ENCODE assay signal across 38 cellular contexts in genomic region chr5:38094889-38095288, GRCh38.
"Had no signal": no experiment of that assay in that cellular context is flagged by ENCODE, and none has a peak within 500 bp of the region (broad histone marks: within the 10 kb centered on the region; RNA-seq: fewer than 3 reads in every experiment).

No MANE protein-coding gene starts in this region.

- H3K4me1 ChIP-seq: adrenal gland, body of pancreas, breast epithelium had no signal

- H3K4me3 ChIP-seq: adrenal gland, body of pancreas, breast epithelium had no signal

- H3K9me3 Mint-ChIP-seq: activated CD4-positive, alpha-beta memory T cell treated with anti-CD3 and anti-CD28 coated beads, Interleukin-2, amount 10 ng/mL, durations not matched to agents 7 days and 5 days; activated CD4-positive, alpha-beta T cell treated with anti-CD3 and anti-CD28 coated beads, Interleukin-2, amount 10 ng/mL, durations not matched to agents 7 days and 5 days; activated naive CD4-positive, alpha-beta T cell treated with anti-CD3 and anti-CD28 coated beads for 36 hours; activated naive CD8-positive, alpha-beta T cell treated with anti-CD3 and anti-CD28 coated beads for 36 hours; activated T-cell treated with anti-CD3 and anti-CD28 coated beads, Interleukin-2, amount 50 U/mL, for 24 hours; activated T-cell treated with anti-CD3 and anti-CD28 coated beads, Interleukin-2, amount 50 U/mL, for 72 hours; activated T-helper 1 cell treated with anti-CD3 and anti-CD28 coated beads, Interleukin-12 subunit alpha, Interleukin-12 subunit beta, Interleukin-2, Interleukin-4 antibody, amounts not matched to agents 30 ng/mL and 10 ng/mL and 1 ng/mL, durations not matched to agents 14 hours and 24 hours and 36 hours; T-helper 1 cell treated with Interleukin-12 subunit alpha and Interleukin-12 subunit beta and Interleukin-4 antibody, amounts not matched to agents 30 μg/mL and 1 μg/mL, for 36 hours; T-helper 2 cell treated with Interferon-gamma antibody and Interleukin-4, amounts not matched to agents 5 μg/mL and 100 μg/mL, for 36 hours had no signal

- ATAC-seq: activated CD4-positive, alpha-beta T cell treated with anti-CD3 and anti-CD28 coated beads for 36 hours; activated CD4-positive, CD25-positive, alpha-beta regulatory T cell treated with anti-CD3 and anti-CD28 coated beads, Interleukin-2, amount 50 U/mL, for 24 hours; activated CD8-positive, alpha-beta memory T cell treated with anti-CD3 and anti-CD28 coated beads, Interleukin-2, amount 10 ng/mL, durations not matched to agents 7 days and 5 days; activated CD8-positive, alpha-beta T cell treated with anti-CD3 and anti-CD28 coated beads, Interleukin-2, amount 10 ng/mL, durations not matched to agents 7 days and 5 days; activated naive CD4-positive, alpha-beta T cell treated with anti-CD3 and anti-CD28 coated beads, Interleukin-2, amount 50 U/mL, for 72 hours; activated T-cell treated with anti-CD3 and anti-CD28 coated beads, Interleukin-2, amount 50 U/mL, for 72 hours; activated T-helper 17 cell treated with anti-CD3 and anti-CD28 coated beads, Interleukin-2, amount 50 U/mL, for 72 hours; body of pancreas had no signal

- H3K4me1 Mint-ChIP-seq: activated CD4-positive, alpha-beta memory T cell treated with anti-CD3 and anti-CD28 coated beads, Interleukin-2, amount 10 ng/mL, durations not matched to agents 7 days and 5 days; activated CD4-positive, alpha-beta T cell treated with anti-CD3 and anti-CD28 coated beads for 36 hours; activated CD4-positive, alpha-beta T cell treated with anti-CD3 and anti-CD28 coated beads, Interleukin-2, amount 10 ng/mL, durations not matched to agents 7 days and 5 days; activated CD8-positive, alpha-beta memory T cell treated with anti-CD3 and anti-CD28 coated beads, Interleukin-2, amount 10 ng/mL, durations not matched to agents 7 days and 5 days; activated naive CD8-positive, alpha-beta T cell treated with anti-CD3 and anti-CD28 coated beads for 36 hours; activated T-helper 17 cell treated with anti-CD3 and anti-CD28 coated beads, Interleukin-2, amount 50 U/mL, for 72 hours had no signal

- H3K27ac Mint-ChIP-seq: activated CD4-positive, alpha-beta memory T cell treated with anti-CD3 and anti-CD28 coated beads, Interleukin-2, amount 10 ng/mL, durations not matched to agents 7 days and 5 days; activated CD4-positive, alpha-beta T cell treated with anti-CD3 and anti-CD28 coated beads for 36 hours; activated CD4-positive, alpha-beta T cell treated with anti-CD3 and anti-CD28 coated beads, Interleukin-2, amount 10 ng/mL, durations not matched to agents 7 days and 5 days; activated CD8-positive, alpha-beta memory T cell treated with anti-CD3 and anti-CD28 coated beads, Interleukin-2, amount 10 ng/mL, durations not matched to agents 7 days and 5 days; activated CD8-positive, alpha-beta T cell treated with anti-CD3 and anti-CD28 coated beads, Interleukin-2, amount 10 ng/mL, durations not matched to agents 7 days and 5 days; activated naive CD4-positive, alpha-beta T cell treated with anti-CD3 and anti-CD28 coated beads for 36 hours; activated naive CD4-positive, alpha-beta T cell treated with anti-CD3 and anti-CD28 coated beads, Interleukin-2, amount 50 U/mL, for 72 hours; activated naive CD8-positive, alpha-beta T cell treated with anti-CD3 and anti-CD28 coated beads for 36 hours; activated T-cell treated with anti-CD3 and anti-CD28 coated beads, Interleukin-2, amount 50 U/mL, for 24 hours; activated T-cell treated with anti-CD3 and anti-CD28 coated beads, Interleukin-2, amount 50 U/mL, for 72 hours; activated T-helper 1 cell treated with anti-CD3 and anti-CD28 coated beads, Interleukin-12 subunit alpha, Interleukin-12 subunit beta, Interleukin-2, Interleukin-4 antibody, amounts not matched to agents 30 ng/mL and 10 ng/mL and 1 ng/mL, durations not matched to agents 14 hours and 24 hours and 36 hours; activated T-helper 17 cell treated with anti-CD3 and anti-CD28 coated beads, Interleukin-2, amount 50 U/mL, for 72 hours; T-helper 1 cell treated with Interleukin-12 subunit alpha and Interleukin-12 subunit beta and Interleukin-4 antibody, amounts not matched to agents 30 μg/mL and 1 μg/mL, for 36 hours; T-helper 2 cell treated with Interferon-gamma antibody and Interleukin-4, amounts not matched to agents 5 μg/mL and 100 μg/mL, for 36 hours had no signal

- H3K36me3 ChIP-seq: adrenal gland, brain microvascular endothelial cell, breast epithelium had no signal

- H3K27me3 Mint-ChIP-seq: activated CD4-positive, alpha-beta T cell treated with anti-CD3 and anti-CD28 coated beads, Interleukin-2, amount 10 ng/mL, durations not matched to agents 7 days and 5 days; activated CD8-positive, alpha-beta memory T cell treated with anti-CD3 and anti-CD28 coated beads, Interleukin-2, amount 10 ng/mL, durations not matched to agents 7 days and 5 days; activated naive CD8-positive, alpha-beta T cell treated with anti-CD3 and anti-CD28 coated beads for 36 hours had no signal

- H3K4me3 Mint-ChIP-seq: activated CD4-positive, alpha-beta memory T cell treated with anti-CD3 and anti-CD28 coated beads, Interleukin-2, amount 10 ng/mL, durations not matched to agents 7 days and 5 days; activated CD4-positive, alpha-beta T cell treated with anti-CD3 and anti-CD28 coated beads for 36 hours; activated CD4-positive, alpha-beta T cell treated with anti-CD3 and anti-CD28 coated beads, Interleukin-2, amount 10 ng/mL, durations not matched to agents 7 days and 5 days; activated CD8-positive, alpha-beta memory T cell treated with anti-CD3 and anti-CD28 coated beads, Interleukin-2, amount 10 ng/mL, durations not matched to agents 7 days and 5 days; activated CD8-positive, alpha-beta T cell treated with anti-CD3 and anti-CD28 coated beads, Interleukin-2, amount 10 ng/mL, durations not matched to agents 7 days and 5 days; activated naive CD4-positive, alpha-beta T cell treated with anti-CD3 and anti-CD28 coated beads for 36 hours; activated naive CD8-positive, alpha-beta T cell treated with anti-CD3 and anti-CD28 coated beads for 36 hours; activated T-cell treated with anti-CD3 and anti-CD28 coated beads, Interleukin-2, amount 50 U/mL, for 24 hours; activated T-cell treated with anti-CD3 and anti-CD28 coated beads, Interleukin-2, amount 50 U/mL, for 72 hours; activated T-helper 1 cell treated with anti-CD3 and anti-CD28 coated beads, Interleukin-12 subunit alpha, Interleukin-12 subunit beta, Interleukin-2, Interleukin-4 antibody, amounts not matched to agents 30 ng/mL and 10 ng/mL and 1 ng/mL, durations not matched to agents 14 hours and 24 hours and 36 hours; activated T-helper 17 cell treated with anti-CD3 and anti-CD28 coated beads, Interleukin-2, amount 50 U/mL, for 72 hours; T-helper 1 cell treated with Interleukin-12 subunit alpha and Interleukin-12 subunit beta and Interleukin-4 antibody, amounts not matched to agents 30 μg/mL and 1 μg/mL, for 36 hours; T-helper 2 cell treated with Interferon-gamma antibody and Interleukin-4, amounts not matched to agents 5 μg/mL and 100 μg/mL, for 36 hours had no signal

- DNase-seq: activated CD4-positive, alpha-beta memory T cell treated with anti-CD3 and anti-CD28 coated beads, Interleukin-2, amount 10 ng/mL, durations not matched to agents 7 days and 5 days; activated CD4-positive, alpha-beta T cell treated with anti-CD3 and anti-CD28 coated beads for 1 hour; activated CD4-positive, alpha-beta T cell treated with anti-CD3 and anti-CD28 coated beads for 36 hours; activated CD4-positive, alpha-beta T cell treated with anti-CD3 and anti-CD28 coated beads for 48 hours; activated CD4-positive, alpha-beta T cell treated with anti-CD3 and anti-CD28 coated beads, Interleukin-2, amount 10 ng/mL, durations not matched to agents 7 days and 5 days; activated CD4-positive, alpha-beta T cell treated with anti-CD3 and anti-CD28 coated beads, Interleukin-2, amount 50 U/mL, for 48 hours; activated CD4-positive, CD25-positive, alpha-beta regulatory T cell; activated CD8-positive, alpha-beta memory T cell treated with anti-CD3 and anti-CD28 coated beads for 24 hours; activated CD8-positive, alpha-beta memory T cell treated with anti-CD3 and anti-CD28 coated beads, Interleukin-2, amount 10 ng/mL, durations not matched to agents 7 days and 5 days; activated CD8-positive, alpha-beta memory T cell treated with anti-CD3 and anti-CD28 coated beads, Interleukin-2, amount 50 U/mL, for 48 hours; activated CD8-positive, alpha-beta T cell treated with anti-CD3 and anti-CD28 coated beads, Interleukin-2, amount 10 ng/mL, durations not matched to agents 7 days and 5 days; activated effector memory CD4-positive, alpha-beta T cell treated with anti-CD3 and anti-CD28 coated beads, Interleukin-2, amount 50 U/mL, for 16 hours; activated gamma-delta T cell treated with Interleukin-2 at 50 U/mL for 16 hours; activated naive CD4-positive, alpha-beta T cell; activated naive CD4-positive, alpha-beta T cell treated with anti-CD3 and anti-CD28 coated beads for 36 hours; activated naive CD4-positive, alpha-beta T cell treated with anti-CD3 and anti-CD28 coated beads, Interleukin-2, amount 50 U/mL, for 16 hours; activated naive CD8-positive, alpha-beta T cell treated with anti-CD3 and anti-CD28 coated beads for 36 hours; activated T-cell treated with anti-CD3 and anti-CD28 coated beads, Interleukin-2, amount 50 U/mL, for 24 hours; activated T-cell treated with anti-CD3 and anti-CD28 coated beads, Interleukin-2, amount 50 U/mL, for 72 hours; adrenal gland; amniotic stem cell; aorta; body of pancreas; brain microvascular endothelial cell; central memory CD4-positive, alpha-beta T cell; T-helper 1 cell; T-helper 2 cell; T-helper 9 cell had no signal

- FAIRE-seq: astrocyte, TTC549 had no signal

- H3K36me3 Mint-ChIP-seq: activated CD8-positive, alpha-beta memory T cell treated with anti-CD3 and anti-CD28 coated beads, Interleukin-2, amount 10 ng/mL, durations not matched to agents 7 days and 5 days; activated naive CD4-positive, alpha-beta T cell treated with anti-CD3 and anti-CD28 coated beads, Interleukin-2, amount 50 U/mL, for 72 hours; activated naive CD8-positive, alpha-beta T cell treated with anti-CD3 and anti-CD28 coated beads for 36 hours had no signal

- H3K27ac ChIP-seq: adrenal gland, body of pancreas, brain microvascular endothelial cell, breast epithelium, VCaP had no signal

- H3K27me3 ChIP-seq: adrenal gland, body of pancreas, brain microvascular endothelial cell had no signal
